11 cellular contexts compared by ENCODE assay signal in the genomic region with DNA sequence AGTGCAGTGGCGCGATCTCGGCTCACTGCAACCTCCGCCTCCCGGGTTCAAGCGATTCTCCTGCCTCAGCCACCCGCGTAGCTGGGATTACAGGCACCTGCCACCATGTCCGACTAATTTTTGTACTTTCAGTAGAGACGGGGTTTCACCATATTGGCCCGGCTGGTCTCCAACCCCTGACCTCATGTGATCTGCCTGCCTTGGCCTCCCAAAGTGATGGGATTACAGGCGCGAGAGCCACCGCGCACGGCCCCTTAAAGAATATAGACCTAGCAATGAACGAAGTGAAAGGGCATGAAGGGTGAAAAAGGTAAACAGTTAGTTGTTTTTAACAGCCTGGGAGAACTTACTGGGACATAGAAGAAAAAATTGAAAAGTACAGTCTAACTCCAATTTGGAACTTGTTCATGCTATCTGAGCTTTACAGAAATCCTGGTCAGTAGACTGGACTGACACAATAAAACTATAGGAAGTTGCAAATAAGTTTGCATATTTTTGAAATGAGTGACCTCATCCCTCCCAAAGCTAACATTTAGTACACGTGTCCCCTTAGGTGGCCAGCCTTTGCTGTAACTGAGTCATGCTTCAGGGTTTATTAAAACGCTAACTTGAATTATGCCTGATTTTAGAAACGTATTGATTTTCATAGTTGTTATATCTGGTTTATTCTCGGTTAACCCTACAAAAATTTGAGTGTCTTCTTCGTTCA. TPM values are rescaled to one million over a fixed set of nuclear protein-coding genes. Genes with fewer than 3 reads are reported as not detected.
A peak's percentile ranks its signal among the peaks of the same experiment; 100 is the strongest.
DNase-seq lines count a peak whose midpoint lies in the region; ATAC-seq and TF ChIP-seq lines count a peak whose summit lies in the region.
"Had no signal": no experiment of that assay in that cellular context is flagged by ENCODE, and none has a peak within 500 bp of the region (broad histone marks: within the 10 kb centered on the region; RNA-seq: fewer than 3 reads in every experiment).

No MANE protein-coding gene starts in this region.

- H3K4me1 ChIP-seq in H9 (ENCODE audit: insufficient read depth, low read length) (0 out of 2 replicates have a peak, but pooled peaks cover 2% of the 10 kb centered on the region), mesenchymal stem cell (ENCODE audit: control insufficient read depth, insufficient read depth, low read depth, low read length) (peaks cover 10% of the 10 kb centered on the region)

- no peaks in the 10 kb centered on the region for H3K23me2 ChIP-seq in H9 (ENCODE audit: insufficient read length, low read depth, low read length, poor library complexity, severe bottlenecking)

- H3K27me3 Mint-ChIP-seq in H9 (ENCODE audit: low read depth): no peaks in the 10 kb centered on the region

- H2AK5ac ChIP-seq in H9 (ENCODE audit: insufficient read length, low read length): no peak overlapping the region
- no peak overlapping the region for H2AK5ac ChIP-seq in mesenchymal stem cell (ENCODE audit: low read length, severe bottlenecking)

- no peak overlapping the region for H3K27ac ChIP-seq in H9 (ENCODE audit: insufficient read length, low read depth, low read length)
- H3K27ac ChIP-seq in mesenchymal stem cell (ENCODE audit: low read length, poor library complexity, severe bottlenecking): peak overlapping the region; percentile 7
- H3K27ac ChIP-seq: cardiac muscle cell, KMS-11 had no signal

- no peak overlapping the region for H3K23ac ChIP-seq in H9 (ENCODE audit: insufficient read length, low read depth, low read length)
- H3K23ac ChIP-seq in mesenchymal stem cell (ENCODE audit: low read length in 2 of 2): no peak overlapping the region

- H2BK12ac ChIP-seq in H9 (ENCODE audit: insufficient read length, low read depth, low read length) (no peak overlapping the region), mesenchymal stem cell (ENCODE audit: low read length in 2 of 2) (no peak overlapping the region)

- TF ChIP-seq CTCF in H9 (conservative IDR thresholded peaks at IDR 0.05): no peak

- DNase-seq in AG20443 (ENCODE audit: low spot score) (peak; percentile 27), H9 (no peak), amniotic epithelial cell (ENCODE audit: low read depth) (peak; percentile 26), mesenchymal stem cell (peak; percentile 23), LoVo (ENCODE audit: low spot score) (no peak), CD1c-positive myeloid dendritic cell (ENCODE audit: extremely low spot score) (no peak), NCI-H1105 treated with DMSO at 0.1 percent for 48 hours (lab: John Stamatoyannopoulos, UW) (no peak)
- DNase-seq: NCI-H748 treated with DMSO at 0.1 percent for 48 hours had no signal

- H3K27ac Mint-ChIP-seq in H9: peak overlapping the region in 1 of 3 experiments; percentile 78; a peak in 1 of 7 replicates

- peaks cover 23 to 26% of the 10 kb centered on the region in 2 experiments for H3K4me1 Mint-ChIP-seq in H9

- H3K14ac ChIP-seq in H9 (ENCODE audit: insufficient read depth, low read length) (no peak overlapping the region), mesenchymal stem cell (ENCODE audit: low read length in 2 of 2) (no peak overlapping the region)

- H2BK5ac ChIP-seq in H9 (ENCODE audit: insufficient read length, low read length): no peak overlapping the region
- no peak overlapping the region for H2BK5ac ChIP-seq in mesenchymal stem cell (ENCODE audit: low read depth, low read length, poor library complexity, severe bottlenecking)

- H3K79me2 ChIP-seq in H9 (ENCODE audit: insufficient read depth, low read length): no peaks in the 10 kb centered on the region

- no peak overlapping the region for H3K56ac ChIP-seq in H9 (ENCODE audit: insufficient read length, low read depth, low read length)

- no peak overlapping the region for H2BK20ac ChIP-seq in H9 (ENCODE audit: low read depth, low read length, poor library complexity, severe bottlenecking)

- H3K4me2 ChIP-seq in H9 (ENCODE audit: insufficient read depth, insufficient read length, low read length): no peak overlapping the region
- no peak overlapping the region for H3K4me2 ChIP-seq in mesenchymal stem cell (ENCODE audit: low read length, poor library complexity, severe bottlenecking)

- H3K4me3 Mint-ChIP-seq in H9: peak overlapping the region; percentile 32 to 66; a peak in 3 of 5 replicates

- no CpG with 5 or more reads among the region's 22 CpGs for WGBS in H9 (ENCODE audit: extremely low coverage, insufficient read length, low lambda C conversion rate)
- 89% methylated on average over 21 of the region's 22 CpGs for WGBS in mesenchymal stem cell

- H3K4ac ChIP-seq in H9 (ENCODE audit: low read depth, low read length): no peak overlapping the region
- H3K4ac ChIP-seq in mesenchymal stem cell (ENCODE audit: low read depth in 1 of 2, low read length in 2 of 2): no peak overlapping the region

- H3T11ph ChIP-seq in H9 (ENCODE audit: low read length): no peak overlapping the region

- no peaks in the 10 kb centered on the region for H4K20me1 ChIP-seq in H9 (ENCODE audit: control insufficient read depth, insufficient read depth, insufficient read length)

- no peak overlapping the region for H4K8ac ChIP-seq in H9 (replicated peaks; ENCODE audit: insufficient read length, low read depth, low read length)
- no peak overlapping the region for H4K8ac ChIP-seq in mesenchymal stem cell (ENCODE audit: low read length)

- H3K9ac ChIP-seq in H9 (ENCODE audit: extremely low read depth, insufficient read length, low read length) (no peak overlapping the region), mesenchymal stem cell (ENCODE audit: low read length) (peak overlapping the region; percentile 20)
- H3K9ac ChIP-seq: KMS-11 had no signal

- ATAC-seq in GM21619 (IDR thresholded peaks at IDR 0.05; ENCODE audit: unreplicated experiment): no peak

- H2AFZ ChIP-seq in H9 (ENCODE audit: low read length) (no peak overlapping the region), mesenchymal stem cell (ENCODE audit: low read depth, low read length) (no peak overlapping the region)

- no peak overlapping the region for H3K4me3 ChIP-seq in mesenchymal stem cell (ENCODE audit: insufficient read depth in 1 of 2, low read depth in 1 of 2, low read length in 2 of 2)

- H3K79me1 ChIP-seq in H9 (ENCODE audit: insufficient read depth, low read depth, low read length, poor library complexity, severe bottlenecking) (no peaks in the 10 kb centered on the region), mesenchymal stem cell (replicated peaks; ENCODE audit: low read length, poor library complexity, severe bottlenecking) (peaks cover 42% of the 10 kb centered on the region)

- H4K91ac ChIP-seq in H9 (ENCODE audit: insufficient read length, low read depth, low read length) (no peak overlapping the region), mesenchymal stem cell (ENCODE audit: low read length) (no peak overlapping the region)

- no peak overlapping the region for H4K5ac ChIP-seq in H9 (ENCODE audit: insufficient read length, low read depth, low read length)

- H3K27me3 ChIP-seq in H9 (ENCODE audit: insufficient read depth, low read length): no peaks in the 10 kb centered on the region
- H3K27me3 ChIP-seq in mesenchymal stem cell (ENCODE audit: control insufficient read depth in 1 of 2, insufficient read depth in 1 of 2, low read length in 2 of 2): no peaks in the 10 kb centered on the region
- H3K27me3 ChIP-seq: cardiac muscle cell had no signal

- H2BK15ac ChIP-seq in H9 (ENCODE audit: low read depth, low read length) (no peak overlapping the region), mesenchymal stem cell (ENCODE audit: low read depth, poor library complexity, severe bottlenecking) (no peak overlapping the region)

- no peak overlapping the region for H3K18ac ChIP-seq in H9 (ENCODE audit: insufficient read length, low read depth, low read length)
- no peak overlapping the region for H3K18ac ChIP-seq in mesenchymal stem cell (ENCODE audit: low read depth in 1 of 2, low read length in 2 of 2)

- H3K36me3 Mint-ChIP-seq in H9 (ENCODE audit: insufficient read depth in 1 of 3, low read depth in 3 of 3): peaks cover 25 to 39% (median 39%) of the 10 kb centered on the region in 3 experiments; a peak in 6 of 7 replicates

- no peaks in the 10 kb centered on the region; a peak in 1 of 5 replicates for H3K9me3 Mint-ChIP-seq in H9

- peaks cover 33 to 39% of the 10 kb centered on the region in 2 experiments for H3K36me3 ChIP-seq in mesenchymal stem cell (ENCODE audit: control insufficient read depth in 1 of 2, insufficient read depth in 2 of 2, low read depth in 1 of 2, low read length in 2 of 2)

- H2BK120ac ChIP-seq in H9 (ENCODE audit: low read depth, low read length, poor library complexity, severe bottlenecking): no peak overlapping the region
- H2BK120ac ChIP-seq in mesenchymal stem cell (ENCODE audit: low read depth, low read length): no peak overlapping the region

- H3K9me3 ChIP-seq in H9 (ENCODE audit: control insufficient read depth, low read depth, low read length) (no peaks in the 10 kb centered on the region), mesenchymal stem cell (ENCODE audit: control insufficient read depth, low read length) (no peaks in the 10 kb centered on the region)

RNA-seq across cellular contexts. Expression of a gene that starts 1.8 kb away (rescaled TPM):
- total RNA-seq in H9 (2021): 23.2 and 26.5 TPM in 2 replicates
- polyA plus RNA-seq in mesenchymal stem cell (2013, experiment 1 of 2): 39.7 TPM
- polyA plus RNA-seq in mesenchymal stem cell (2013, experiment 2 of 2): 37.5 TPM

RNA-seq across cellular contexts. Expression of a gene that starts 29.9 kb away (rescaled TPM):
- 2.0 TPM in 2 replicates for total RNA-seq in H9 (2021)
- 0.03 TPM for polyA plus RNA-seq in mesenchymal stem cell (2013, experiment 1 of 2)
- 0.12 TPM for polyA plus RNA-seq in mesenchymal stem cell (2013, experiment 2 of 2)

Comparison
In these comparisons a context has a peak if more than half of its experiments do, and no peak if none do; other contexts are left out.
1. DNase-seq: peak in AG20443 (single experiment), amniotic epithelial cell (single experiment) and mesenchymal stem cell (single experiment); none in H9 (single experiment), LoVo (single experiment), CD1c-positive myeloid dendritic cell (single experiment) and NCI-H1105 treated with DMSO at 0.1 percent for 48 hours (single experiment).